Comparison of ENCODE assay signal across 8 cellular contexts in the genomic region with DNA sequence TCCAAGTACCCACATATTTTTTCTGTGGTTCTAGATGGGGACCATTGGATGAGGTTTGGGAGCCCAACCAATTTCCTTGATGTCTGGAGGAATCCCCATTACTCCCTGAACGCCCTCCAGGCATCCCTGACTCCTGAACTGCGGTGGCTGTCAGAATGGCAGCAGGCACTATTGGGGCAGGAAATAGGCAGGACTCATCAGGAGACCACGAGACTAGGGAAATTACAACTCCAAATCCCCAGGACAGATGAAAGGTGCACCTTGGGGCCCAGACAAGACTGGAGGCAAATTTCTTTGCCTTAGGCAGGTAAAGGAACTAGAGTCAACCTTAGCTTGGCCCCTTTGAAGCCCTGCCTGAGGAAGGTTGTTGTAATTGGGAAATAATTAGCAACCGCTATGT. TPM values are rescaled to one million over a fixed set of nuclear protein-coding genes. Genes with fewer than 3 reads are reported as not detected.
A peak's percentile ranks its signal among the peaks of the same experiment; 100 is the strongest.
DNase-seq lines count a peak whose midpoint lies in the region; ATAC-seq and TF ChIP-seq lines count a peak whose summit lies in the region.

No MANE protein-coding gene starts in this region.

- peaks cover 30% of the 10 kb centered on the region for H3K4me1 Mint-ChIP-seq in Caco-2 (ENCODE audit: low read depth, unreplicated experiment)

- H3K9me3 ChIP-seq in Caco-2: no peaks in the 10 kb centered on the region
- no peaks in the 10 kb centered on the region for H3K9me3 ChIP-seq in effector memory CD4-positive, alpha-beta T cell (ENCODE audit: control insufficient read depth, low read length)
- no peaks in the 10 kb centered on the region for H3K9me3 ChIP-seq in neural cell (ENCODE audit: low read length)

- no peaks in the 10 kb centered on the region for H3K79me2 ChIP-seq in neural cell (replicated peaks; ENCODE audit: insufficient read depth, low read length)

- no peaks in the 10 kb centered on the region for H3K27me3 Mint-ChIP-seq in Caco-2 (ENCODE audit: insufficient read depth, unreplicated experiment)

- DNase-seq in Caco-2 (peak in 1 of 2 experiments; percentile 55), LNCaP clone FGC (ENCODE audit: low read depth) (no peak), midbrain (lab: John Stamatoyannopoulos, UW) (no peak)
- DNase-seq in effector memory CD4-positive, alpha-beta T cell: no peak
- no peak for DNase-seq in activated CD8-positive, alpha-beta memory T cell treated with anti-CD3 and anti-CD28 coated beads, Interleukin-2, amount 50 U/mL, for 48 hours
- no peak for DNase-seq in activated CD8-positive, alpha-beta memory T cell treated with anti-CD3 and anti-CD28 coated beads, Interleukin-2, amount 50 U/mL, for 4 hours

- H3K27ac ChIP-seq in effector memory CD4-positive, alpha-beta T cell (ENCODE audit: insufficient read depth, low read length, poor library complexity, severe bottlenecking): no peak overlapping the region
- no peak overlapping the region for H3K27ac ChIP-seq in neural cell (ENCODE audit: low read length)

- no peaks in the 10 kb centered on the region for H4K20me1 ChIP-seq in neural cell (ENCODE audit: insufficient read depth)

- H3K27ac Mint-ChIP-seq in Caco-2 (ENCODE audit: unreplicated experiment): peak overlapping the region; percentile 94

- TF ChIP-seq RAD21 in neural cell (conservative IDR thresholded peaks at IDR 0.05): no peak

- H3F3A ChIP-seq in neural cell (ENCODE audit: insufficient read depth, low read length, poor library complexity, severe bottlenecking): peaks cover 9% of the 10 kb centered on the region

- H3K4me3 Mint-ChIP-seq in Caco-2 (ENCODE audit: unreplicated experiment): peak overlapping the region; percentile 96

- H3K4me1 ChIP-seq in Caco-2: peaks cover 44% of the 10 kb centered on the region
- peaks cover 20% of the 10 kb centered on the region for H3K4me1 ChIP-seq in effector memory CD4-positive, alpha-beta T cell (ENCODE audit: control insufficient read depth, insufficient read depth, low read length, poor library complexity, severe bottlenecking)

- peak overlapping the region; percentile 82 for H3K4me3 ChIP-seq in Caco-2 (ENCODE audit: low read depth, low read length)
- peak overlapping the region; percentile 63 for H3K4me3 ChIP-seq in LNCaP clone FGC (ENCODE audit: low read depth, low read length)
- H3K4me3 ChIP-seq in effector memory CD4-positive, alpha-beta T cell (ENCODE audit: insufficient read depth, low read depth, low read length, poor library complexity, severe bottlenecking): peak overlapping the region; percentile 88
- peak overlapping the region; percentile 90 for H3K4me3 ChIP-seq in neural cell (ENCODE audit: low read length)

- TF ChIP-seq CTCF in Caco-2 (IDR thresholded peaks at IDR 0.05; ENCODE audit: insufficient read depth in 1 of 2, low read depth in 1 of 2, low read length in 1 of 2, severe bottlenecking in 1 of 2, unreplicated experiment in 1 of 2) (no peak), LNCaP clone FGC (IDR thresholded peaks at IDR 0.05; ENCODE audit: control insufficient read depth, extremely low read depth, insufficient read depth) (no peak), neural cell (IDR thresholded peaks at IDR 0.05; ENCODE audit: poor library complexity, severe bottlenecking) (no peak)

- no peak for ATAC-seq in GM21526 (IDR thresholded peaks at IDR 0.05; ENCODE audit: low FRiP score, unreplicated experiment)

- no TSS peak for BruUV-seq in Caco-2 (replicated peaks; lab: Mats Ljungman, UMichigan)

- H3K4me2 ChIP-seq in neural cell (ENCODE audit: low read length): peak overlapping the region; percentile 93

- H3K36me3 Mint-ChIP-seq in Caco-2 (ENCODE audit: insufficient read depth, unreplicated experiment): peaks cover 55% of the 10 kb centered on the region

- H3K36me3 ChIP-seq in Caco-2 (ENCODE audit: control insufficient read depth, insufficient read depth, low read length): 0 out of 2 replicates have a peak, but pooled peaks cover 2% of the 10 kb centered on the region
- no peaks in the 10 kb centered on the region for H3K36me3 ChIP-seq in effector memory CD4-positive, alpha-beta T cell (ENCODE audit: control insufficient read depth, insufficient read depth, low read length)
- H3K36me3 ChIP-seq in neural cell (ENCODE audit: insufficient read depth, low read length): no peaks in the 10 kb centered on the region

- H3K9me3 Mint-ChIP-seq in Caco-2 (ENCODE audit: unreplicated experiment): no peaks in the 10 kb centered on the region

- H3K27me3 ChIP-seq in Caco-2 (replicated peaks; ENCODE audit: control insufficient read depth, insufficient read depth, low read length) (no peaks in the 10 kb centered on the region), neural cell (ENCODE audit: insufficient read depth, low read depth, low read length) (peaks cover 13% of the 10 kb centered on the region)
- no peaks in the 10 kb centered on the region for H3K27me3 ChIP-seq in effector memory CD4-positive, alpha-beta T cell (replicated peaks; ENCODE audit: control insufficient read depth, insufficient read depth, low read length, poor library complexity, severe bottlenecking)

- no peaks in the 10 kb centered on the region for H3K9me2 ChIP-seq in neural cell (ENCODE audit: insufficient read depth, low read length)

- H2AFZ ChIP-seq in neural cell (ENCODE audit: low read depth, low read length): no peak overlapping the region

- intact Hi-C loops in Caco-2 (cut with micrococcal nuclease; ENCODE audit: unreplicated experiment): loop anchor here (5.0 kb wide), 2 partner anchors 230 to 315 kb away; partner anchors contain the start of genes PIP5K1A and ZNF687

- peak overlapping the region; percentile 74 for H3K9ac ChIP-seq in neural cell (ENCODE audit: low read length)

- no peak for TF ChIP-seq EP300 in neural cell (conservative IDR thresholded peaks at IDR 0.05; ENCODE audit: poor library complexity, severe bottlenecking)

- POLR2A ChIA-PET in Caco-2 (lab: Charles Lee): interaction anchor here (0.6 to 2.8 kb wide), 8 partner anchors 8 to 1625 kb away, joined by 3 to 46 read pairs (median 5); partner anchors contain the start of genes TUFT1 and VPS72

- CTCF ChIA-PET in Caco-2 (lab: Charles Lee): interaction anchor here (1.2 kb wide), 2 partner anchors 27 to 68 kb away, joined by 3 to 4 read pairs; partner anchors contain the start of gene TUFT1

TF ChIP-seq in neural cell, 6 proteins besides CTCF, POLR2A, EP300 and RAD21:
- no peak for TF ChIP-seq EZH2 (IDR thresholded peaks at IDR 0.05; ENCODE audit: borderline replicate concordance, insufficient read depth, low read length, poor library complexity, severe bottlenecking)
- no peak for TF ChIP-seq MXI1 (conservative IDR thresholded peaks at IDR 0.05; ENCODE audit: poor library complexity, severe bottlenecking)
- no peak for TF ChIP-seq POLR2AphosphoS5 (IDR thresholded peaks at IDR 0.05)
- TF ChIP-seq SMC3 (conservative IDR thresholded peaks at IDR 0.05; ENCODE audit: poor library complexity): no peak
- TF ChIP-seq TAF1 (IDR thresholded peaks at IDR 0.05; ENCODE audit: low read depth): no peak
- no peak for TF ChIP-seq REST (IDR thresholded peaks at IDR 0.05; ENCODE audit: borderline replicate concordance)
TF ChIP-seq in neural cell: peak in this region for 0.

RNA-seq across cellular contexts. Expression of gene CGN, which starts 1.1 kb away (rescaled TPM):
- 147 TPM in 2 replicates for total RNA-seq in Caco-2 (2022)
- 4.4 and 7.5 TPM in 2 replicates for polyA plus RNA-seq in neural cell
- 6.6 and 8.3 TPM in 2 replicates for polyA minus RNA-seq in neural cell

RNA-seq across cellular contexts. Expression of gene TUFT1, which starts 27.8 kb away (rescaled TPM):
- total RNA-seq in Caco-2 (2022): 34.9 and 36.6 TPM in 2 replicates
- 25.5 and 25.8 TPM in 2 replicates for polyA plus RNA-seq in neural cell
- 22.1 and 22.4 TPM in 2 replicates for polyA minus RNA-seq in neural cell

RNA-seq across cellular contexts. Expression of gene POGZ, which starts 53.0 kb away (rescaled TPM):
- 80.0 and 83.0 TPM in 2 replicates for total RNA-seq in Caco-2 (2022)
- polyA plus RNA-seq in neural cell: 50.2 and 60.8 TPM in 2 replicates
- polyA minus RNA-seq in neural cell: 81.6 and 102 TPM in 2 replicates
